Comparison of ENCODE assay signal across 24 cellular contexts in the genomic region with DNA sequence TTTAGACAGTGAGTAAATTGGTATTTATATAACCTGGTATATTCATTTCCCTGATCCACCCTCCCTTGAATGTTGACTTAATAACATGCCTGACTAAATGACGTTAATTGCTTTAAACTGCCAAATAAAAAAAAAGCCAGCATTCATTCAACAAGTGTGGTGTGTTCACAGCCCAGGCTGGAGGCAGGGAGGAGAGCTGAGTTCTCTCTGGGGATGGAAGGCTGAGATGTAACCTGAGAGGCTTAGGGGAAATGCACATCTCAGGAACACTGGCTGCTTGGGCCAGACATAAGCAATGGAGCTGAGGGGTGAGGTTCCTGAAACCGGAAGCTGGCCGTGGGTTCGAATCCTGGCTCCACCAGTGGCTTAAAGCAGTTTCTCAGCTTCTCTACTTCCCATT. TPM values are rescaled to one million over a fixed set of nuclear protein-coding genes. Genes with fewer than 3 reads are reported as not detected.
DNase-seq lines count a peak whose midpoint lies in the region; TF ChIP-seq lines count a peak whose summit lies in the region.
"Had no signal": no experiment of that assay in that cellular context is flagged by ENCODE, and none has a peak within 500 bp of the region (broad histone marks: within the 10 kb centered on the region; RNA-seq: fewer than 3 reads in every experiment).

No MANE protein-coding gene starts in this region.

- H3K36me3 Mint-ChIP-seq in Calu3 (ENCODE audit: insufficient read depth, unreplicated experiment), result no peaks in the 10 kb centered on the region
- H3K36me3 Mint-ChIP-seq: CD8-positive, alpha-beta memory T cell; T-cell had no signal

- no peak overlapping the region for H3K4me3 ChIP-seq in lower leg skin (ENCODE audit: low read depth, poor library complexity, severe bottlenecking)

- TF ChIP-seq POLR2A in lower leg skin (IDR thresholded peaks at IDR 0.05), result no peak

- no peak for TF ChIP-seq CTCF in VCaP (conservative IDR thresholded peaks at IDR 0.05)
- no peak for TF ChIP-seq CTCF in Calu3 (IDR thresholded peaks at IDR 0.05; ENCODE audit: unreplicated experiment)
- no peak for TF ChIP-seq CTCF in lower leg skin (IDR thresholded peaks at IDR 0.05)

- H3K27me3 Mint-ChIP-seq in Calu3 (ENCODE audit: unreplicated experiment), result peaks cover 95% of the 10 kb centered on the region

- intact Hi-C loops in Calu3 (cut with micrococcal nuclease; ENCODE audit: unreplicated experiment) (loop anchor here (5.0 kb wide), 1 partner anchor 202 kb away; no protein-coding TSS in a partner anchor), lower leg skin (cut with DNase I; ENCODE audit: low total_unique reads) (no loop called here)

- H3K27ac ChIP-seq in VCaP, result peak overlapping the region; percentile 40; the same call in 1 of the 2 replicates
- H3K27ac ChIP-seq: 22Rv1, C4-2B, RWPE1 had no signal

- WGBS in lower leg skin, 2 donors, result 66 to 79% methylated on average over 4 of the region's 4 CpGs

- no peak overlapping the region for H3K4me3 Mint-ChIP-seq in Calu3 (ENCODE audit: low read depth, unreplicated experiment)
- H3K4me3 Mint-ChIP-seq: B cell; CD8-positive, alpha-beta memory T cell; T-cell had no signal

- H3K9me3 Mint-ChIP-seq in Calu3 (ENCODE audit: low read depth, unreplicated experiment), result no peaks in the 10 kb centered on the region
- H3K9me3 Mint-ChIP-seq: T-cell had no signal

- H3K27ac Mint-ChIP-seq in Calu3 (ENCODE audit: unreplicated experiment), result no peak overlapping the region
- H3K27ac Mint-ChIP-seq: B cell; CD8-positive, alpha-beta memory T cell; T-cell had no signal

- no peaks in the 10 kb centered on the region for H3K4me1 Mint-ChIP-seq in Calu3 (ENCODE audit: low read depth, unreplicated experiment)
- H3K4me1 Mint-ChIP-seq: B cell; CD8-positive, alpha-beta memory T cell; T-cell had no signal

- DNase-seq in DMS 273 (lab: John Stamatoyannopoulos, UW; ENCODE audit: unreplicated experiment), result peak; percentile 17
- DNase-seq in DMS 273 treated with DMSO at 0.1 percent for 48 hours (lab: John Stamatoyannopoulos, UW), result no peak
- DNase-seq in NCI-H82 (lab: John Stamatoyannopoulos, UW), result peak; percentile 21
- no peak for DNase-seq in NCI-H82 treated with DMSO at 0.1 percent for 48 hours (lab: John Stamatoyannopoulos, UW; ENCODE audit: unreplicated experiment)
- no peak for DNase-seq in Calu3
- no peak for DNase-seq in DMS79 (lab: John Stamatoyannopoulos, UW)
- no peak for DNase-seq in lower leg skin (ENCODE audit: low spot score in 2 of 2)
- DNase-seq: CD8-positive, alpha-beta memory T cell; Karpas-422; NCI-H1092; NCI-H1694 treated with DMSO at 0.1 percent for 48 hours; NCI-H2081; NCI-H226; NCI-H510A treated with DMSO at 0.1 percent for 48 hours; SHP77; T-cell had no signal

- CTCF ChIA-PET in Calu3 (lab: Charles Lee), result no interaction called here

- no TSS peak for BruUV-seq in Calu3 (replicated peaks; lab: Mats Ljungman, UMichigan)

RNA-seq across cellular contexts. Expression of gene CACNA2D3, which starts 17.3 kb away (rescaled TPM):
- total RNA-seq in Calu3 (2022) (not detected in 2 replicates), lower leg skin (1 to 10 TPM in 2 of 4 donors, under 1 TPM in 2; 0.27 to 1.5 (median 0.79) TPM)
- total RNA-seq: B cell; CD8-positive, alpha-beta memory T cell; HepG2; SK-MEL-5; T-cell; T-helper 2 cell treated with Interferon-gamma antibody and Interleukin-4, amounts not matched to agents 100 ng/mL and 5 ng/mL, for 36 hours had no signal

Comparison
In these comparisons a context has a peak if more than half of its experiments do, and no peak if none do; other contexts are left out.
1. DNase-seq: peak in DMS 273 (single experiment) and NCI-H82 (single experiment); none in DMS 273 treated with DMSO at 0.1 percent for 48 hours (single experiment), NCI-H82 treated with DMSO at 0.1 percent for 48 hours (single experiment), Calu3 (single experiment), DMS79 (single experiment) and lower leg skin (0 of 2).